In the genomic region with DNA sequence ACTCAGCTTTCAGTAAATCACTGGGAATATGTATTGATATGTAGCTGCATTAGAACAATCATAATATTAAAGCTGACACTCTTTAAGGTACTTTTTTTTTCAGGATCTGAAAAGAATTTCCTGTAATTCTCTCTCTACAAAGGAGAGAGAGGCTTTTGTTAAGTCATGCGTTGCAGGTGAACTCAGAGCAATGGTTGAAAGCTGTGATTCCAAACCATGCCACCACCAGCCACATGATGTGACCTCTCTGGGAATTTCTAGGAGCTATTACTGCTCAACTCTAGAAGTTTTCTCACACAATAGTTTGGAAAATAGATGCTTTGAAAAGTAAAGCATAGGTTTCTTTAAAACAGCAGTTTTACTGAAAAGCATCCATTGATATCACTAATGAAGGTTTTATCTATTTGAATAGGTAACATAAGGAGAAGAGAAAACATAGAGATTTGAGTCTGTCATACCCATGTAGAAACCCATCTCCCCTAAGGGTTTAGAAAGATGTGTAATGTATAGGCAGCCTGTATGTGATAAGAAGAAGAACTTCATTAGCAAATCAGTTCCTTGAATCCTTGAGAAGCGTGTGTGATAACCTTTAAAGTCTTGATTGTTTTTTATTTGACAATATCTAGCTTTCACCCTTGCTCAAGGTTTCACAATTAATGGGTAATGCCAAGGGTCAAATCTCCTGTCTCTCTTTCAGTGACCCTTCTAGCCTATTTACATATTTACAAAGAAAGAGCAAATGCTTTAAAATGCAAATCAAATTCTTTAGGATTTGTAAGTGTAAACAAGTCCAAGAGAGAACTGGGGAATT, we compare ENCODE assay signal across 11 cellular contexts.
"Had no signal": no experiment of that assay in that cellular context is flagged by ENCODE, and none has a peak within 500 bp of the region (broad histone marks: within the 10 kb centered on the region; RNA-seq: fewer than 3 reads in every experiment).

No MANE protein-coding gene starts in this region.

- DNase-seq: activated CD4-positive, alpha-beta T cell treated with anti-CD3 and anti-CD28 coated beads, Interleukin-2, amount 50 U/mL, for 4 hours; activated CD4-positive, CD25-positive, alpha-beta regulatory T cell treated with anti-CD3 and anti-CD28 coated beads, Interleukin-2, amount 50 U/mL, for 72 hours; activated naive CD4-positive, alpha-beta T cell treated with Interleukin-2 at 50 U/mL for 16 hours; activated T-cell treated with anti-CD3 and anti-CD28 coated beads for 4 hours; immature natural killer cell; left colon; midbrain; pancreas; stimulated activated CD4-positive, alpha-beta T cell treated with anti-CD3 and anti-CD28 coated beads, Interleukin-12 subunit alpha, Interleukin-12 subunit beta, amount 100 ng/mL, for 4 hours; stimulated activated CD4-positive, alpha-beta T cell treated with anti-CD3 and anti-CD28 coated beads, Interleukin-2, amount 100 ng/mL, for 24 hours had no signal

- ATAC-seq: gastroesophageal sphincter, left colon, pancreas had no signal
